29 cellular contexts compared by ENCODE assay signal in the genomic region with DNA sequence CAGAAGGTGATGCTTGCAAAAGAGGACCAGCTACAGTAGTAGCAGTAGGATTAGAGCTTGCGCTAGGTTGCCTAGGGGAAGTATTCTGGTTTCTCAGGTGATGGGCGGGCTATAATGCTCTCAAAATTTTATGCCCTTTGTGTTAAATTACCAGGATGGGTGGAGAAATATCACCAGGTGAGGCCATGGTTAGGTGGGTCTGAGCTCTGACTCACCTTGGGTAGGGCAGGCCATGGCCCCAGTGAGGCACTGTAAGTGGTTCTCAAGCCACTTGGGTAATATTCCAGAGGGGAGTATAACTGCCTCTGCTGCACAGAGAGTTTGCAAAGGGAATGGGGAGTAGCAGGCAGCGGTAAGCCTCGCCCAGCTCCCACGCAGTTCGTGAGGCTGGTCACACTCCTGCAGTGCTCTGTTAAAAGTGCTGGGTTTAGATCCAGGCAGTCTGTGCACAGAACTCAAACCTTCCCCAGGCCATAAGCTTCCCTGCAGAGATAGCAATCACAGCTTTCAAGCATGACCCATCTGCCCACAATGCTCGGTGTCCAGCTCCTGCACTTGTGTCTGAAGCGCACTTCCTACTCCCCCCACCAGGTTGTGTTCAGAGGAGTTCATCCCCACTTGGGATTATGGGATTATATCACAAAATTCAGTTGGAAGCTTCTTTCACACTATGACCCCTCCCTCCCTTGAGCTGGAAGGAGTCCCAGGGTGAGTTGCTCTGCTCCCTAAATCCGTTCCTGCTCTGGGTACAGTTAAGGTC.
DNase-seq lines count a peak whose midpoint lies in the region; FAIRE-seq and TF ChIP-seq lines count a peak whose summit lies in the region.
"Had no signal": no experiment of that assay in that cellular context is flagged by ENCODE, and none has a peak within 500 bp of the region (broad histone marks: within the 10 kb centered on the region; RNA-seq: fewer than 3 reads in every experiment).

No MANE protein-coding gene starts in this region.

- H3K14ac ChIP-seq in H1 (ENCODE audit: insufficient read length) = no peak overlapping the region

- H3K23ac ChIP-seq in H1 (ENCODE audit: insufficient read length) = no peak overlapping the region

- no peak overlapping the region for H2BK12ac ChIP-seq in H1 (ENCODE audit: low read depth, low read length)

- H3K36me3 Mint-ChIP-seq in type B pancreatic cell = no peaks in the 10 kb centered on the region

- H3K9me3 Mint-ChIP-seq in type B pancreatic cell = peaks cover 9% of the 10 kb centered on the region

- H3K56ac ChIP-seq in H1 (replicated peaks; ENCODE audit: insufficient read length, low read depth, low read length) = no peak overlapping the region

- H4K8ac ChIP-seq in H1 (ENCODE audit: extremely low read depth, insufficient read depth, low read length) = no peak overlapping the region

- no peak overlapping the region for H4K5ac ChIP-seq in H1 (ENCODE audit: insufficient read length, low read depth, low read length)

- TF ChIP-seq POLR2A in H1 (IDR thresholded peaks at IDR 0.05; ENCODE audit: control extremely low read depth in 1 of 2, low read depth in 2 of 2, low read length in 2 of 2) = no peak

- H3K9ac ChIP-seq in H1 (replicated peaks in 1 of 4; ENCODE audit: extremely low read depth in 1 of 4, low read depth in 3 of 4, low read length in 3 of 4) = no peak overlapping the region
- H3K9ac ChIP-seq: KMS-11 had no signal

- no peaks in the 10 kb centered on the region for H3K27me3 ChIP-seq in H1 (replicated peaks in 1 of 4; ENCODE audit: control insufficient read depth in 3 of 4, extremely low read depth in 1 of 4, insufficient read depth in 3 of 4, low read length in 3 of 4)
- H3K27me3 ChIP-seq: cardiac muscle cell, Peyer's patch, sigmoid colon, thyroid gland had no signal

- H2BK5ac ChIP-seq in H1 (ENCODE audit: low read depth, low read length) = no peak overlapping the region

- no peaks in the 10 kb centered on the region for H3K23me2 ChIP-seq in H1 (ENCODE audit: low read depth, low read length)

- no peaks in the 10 kb centered on the region for H3K79me1 ChIP-seq in H1 (ENCODE audit: low read depth, low read length)

- POLR2A ChIA-PET in H1 (lab: Charles Lee; ENCODE audit: partially characterized antibody) = interaction anchor here (0.7 kb wide), 1 partner anchor 175 kb away, joined by 3 read pairs; no protein-coding TSS in a partner anchor

- TF ChIP-seq RAD21 in H1 (IDR thresholded peaks at IDR 0.05 in 1 of 2, conservative IDR thresholded peaks at IDR 0.05 in 1 of 2; ENCODE audit: low read depth in 2 of 2, low read length in 2 of 2) = no peak

- no peaks in the 10 kb centered on the region for H3K79me2 ChIP-seq in H1 (ENCODE audit: control insufficient read depth in 1 of 2, insufficient read depth in 2 of 2, low read length in 2 of 2)

- no peak overlapping the region for H3K4me3 ChIP-seq in H1 (ENCODE audit: extremely low read depth in 1 of 4, insufficient read depth in 2 of 4, low read depth in 3 of 4, low read length in 4 of 4)
- H3K4me3 ChIP-seq: cardiac muscle cell, lower lobe of right lung, Peyer's patch, sigmoid colon, SK-N-MC, thyroid gland had no signal

- no peaks in the 10 kb centered on the region for H3K36me3 ChIP-seq in H1 (ENCODE audit: control insufficient read depth in 2 of 4, insufficient read depth in 4 of 4, low read length in 3 of 4)
- H3K36me3 ChIP-seq: cardiac muscle cell, lower lobe of right lung, Peyer's patch, sigmoid colon, thyroid gland had no signal

- H3K4me1 ChIP-seq in H1 (replicated peaks in 1 of 4; ENCODE audit: control insufficient read depth in 3 of 4, insufficient read depth in 4 of 4, low read length in 3 of 4) = no peaks in the 10 kb centered on the region
- H3K4me1 ChIP-seq: lower lobe of right lung, Peyer's patch, sigmoid colon, thyroid gland had no signal

- H3K4me1 Mint-ChIP-seq in type B pancreatic cell (ENCODE audit: unreplicated experiment) = no peaks in the 10 kb centered on the region
- H3K4me1 Mint-ChIP-seq: T-helper 17 cell had no signal

- 0 out of 4 replicates have a peak, but pooled peaks cover 0 to 3% of the 10 kb centered on the region in 2 experiments for H3K9me3 ChIP-seq in H1 (ENCODE audit: insufficient read depth in 2 of 2, low read depth in 1 of 2, low read length in 1 of 2)
- H3K9me3 ChIP-seq: thyroid gland had no signal

- no peak overlapping the region for H2BK15ac ChIP-seq in H1 (ENCODE audit: low read length)

- H2BK20ac ChIP-seq in H1 (ENCODE audit: low read length) = no peak overlapping the region

- TF ChIP-seq CTCF in H1 (IDR thresholded peaks at IDR 0.05; ENCODE audit: control extremely low read depth in 1 of 3, insufficient read depth in 1 of 3, low read depth in 1 of 3, low read length in 3 of 3) (peak in 2 of 3 experiments; percentile 14 to 27; a peak in 2 of 4 replicates), type B pancreatic cell (conservative IDR thresholded peaks at IDR 0.05) (peak; percentile 30)

- 99% methylated on average over 9 of the region's 9 CpGs; no CpG with 5 or more reads in 1 of the 2 experiments for WGBS in H1 (ENCODE audit: extremely low coverage in 1 of 2, insufficient coverage in 1 of 2, insufficient read length in 1 of 2, insufficient replicate concordance in 2 of 2, low coverage in 1 of 2, low lambda C conversion rate in 2 of 2, missing lambda C conversion rate in 1 of 2), 2 experiments

- no peak for TF ChIP-seq EP300 in H1 (IDR thresholded peaks at IDR 0.05; ENCODE audit: borderline replicate concordance in 1 of 2, low read depth in 2 of 2, low read length in 2 of 2)

- no peak overlapping the region for H4K91ac ChIP-seq in H1 (replicated peaks; ENCODE audit: insufficient read length, low read length)

- H3K4me3 Mint-ChIP-seq in type B pancreatic cell = no peak overlapping the region
- H3K4me3 Mint-ChIP-seq: activated T-cell treated with anti-CD3 and anti-CD28 coated beads, Interleukin-2, amount 50 U/mL, for 4 hours; CD4-positive, alpha-beta T cell; dendritic cell treated with granulocyte-macrophage colony-stimulating factor and Interleukin-4, amounts not matched to agents 40 ng/mL and 50 ng/mL, for 4 days; stimulated activated naive CD8-positive, alpha-beta T cell treated with anti-CD3 and anti-CD28 coated beads, Interleukin-15, Interleukin-2, amounts not matched to agents 100 ng/mL and 50 ng/mL, for 24 hours; T-helper 17 cell had no signal

- no peak overlapping the region for H3K27ac ChIP-seq in H1 (ENCODE audit: low read depth, low read length)
- H3K27ac ChIP-seq: 22Rv1, cardiac muscle cell, KMS-11, lower lobe of right lung, Peyer's patch, sigmoid colon, SK-N-MC, thyroid gland had no signal

- no peak overlapping the region for H3K4me2 ChIP-seq in H1 (ENCODE audit: insufficient read depth in 1 of 2, low read depth in 2 of 2, low read length in 2 of 2)
- H3K4me2 ChIP-seq: KMS-11 had no signal

- H3K27ac Mint-ChIP-seq in type B pancreatic cell = no peak overlapping the region
- H3K27ac Mint-ChIP-seq: CD4-positive, alpha-beta T cell; dendritic cell treated with granulocyte-macrophage colony-stimulating factor and Interleukin-4, amounts not matched to agents 40 ng/mL and 50 ng/mL, for 4 days; progenitor cell of endocrine pancreas; stimulated activated naive CD8-positive, alpha-beta T cell treated with anti-CD3 and anti-CD28 coated beads, Interleukin-15, Interleukin-2, amounts not matched to agents 100 ng/mL and 50 ng/mL, for 24 hours; T-helper 17 cell had no signal

- DNase-seq in DMS53 (lab: John Stamatoyannopoulos, UW) = peak; percentile 19
- DNase-seq in DMS53 treated with DMSO at 0.1 percent for 48 hours (lab: John Stamatoyannopoulos, UW; ENCODE audit: unreplicated experiment) = no peak
- peak; percentile 17 for DNase-seq in SK-MEL-5 (ENCODE audit: low read depth, low spot score)
- no peak for DNase-seq in H1 (ENCODE audit: low read depth in 1 of 2, low spot score in 2 of 2)
- no peak for DNase-seq in type B pancreatic cell (ENCODE audit: extremely low spot score, unreplicated experiment)
- no peak for DNase-seq in NCI-H69 (lab: John Stamatoyannopoulos, UW)
- DNase-seq in NCI-H1930 (lab: John Stamatoyannopoulos, UW) = no peak
- no peak for DNase-seq in DMS79 (lab: John Stamatoyannopoulos, UW)
- DNase-seq: activated CD4-positive, alpha-beta T cell treated with anti-CD3 and anti-CD28 coated beads for 48 hours; activated naive CD4-positive, alpha-beta T cell treated with Interleukin-2 at 50 U/mL for 16 hours; activated T-cell treated with anti-CD3 and anti-CD28 coated beads, Interleukin-2, amount 50 U/mL, for 4 hours; CD4-positive, alpha-beta T cell; DMS 273 treated with DMSO at 0.1 percent for 48 hours; GOT3; kidney glomerular epithelial cell; lower lobe of right lung; MV-4-11; NCI-H1694; Peyer's patch; sigmoid colon; T-helper 17 cell; thyroid gland had no signal

- in situ Hi-C loops in SK-MEL-5 (cut with HindIII; ENCODE audit: low pct_unique_long_range_greater_than_20kb, low sequenced_read_pairs) = no loop called here

- no peak overlapping the region for H2BK120ac ChIP-seq in H1 (replicated peaks; ENCODE audit: low read depth, low read length)

- no peak overlapping the region for H3K4ac ChIP-seq in H1 (replicated peaks; ENCODE audit: insufficient read length, low read depth, low read length)

- H4K20me1 ChIP-seq in H1 (replicated peaks in 1 of 2; ENCODE audit: control insufficient read depth in 1 of 2, insufficient read depth in 2 of 2, low read length in 2 of 2) = no peaks in the 10 kb centered on the region

- H3K18ac ChIP-seq in H1 (ENCODE audit: extremely low read depth, low read length) = no peak overlapping the region

- no peak overlapping the region for H2AK5ac ChIP-seq in H1 (ENCODE audit: low read depth, low read length)

- 0 out of 2 replicates have a peak overlapping the region, but pooled peaks have one; percentile 25 for H2AFZ ChIP-seq in H1 (ENCODE audit: low read length)

- CTCF ChIA-PET in H1 (lab: Charles Lee; ENCODE audit: partially characterized antibody) = interaction anchor here (0.6 to 2.8 kb wide), 12 partner anchors 8 to 591 kb away, joined by 3 to 7 read pairs (median 3); no protein-coding TSS in a partner anchor

- FAIRE-seq in H1 (lab: Jason Lieb, UNC) = no peak

- no peaks in the 10 kb centered on the region for H3K27me3 Mint-ChIP-seq in type B pancreatic cell
- H3K27me3 Mint-ChIP-seq: dendritic cell treated with granulocyte-macrophage colony-stimulating factor and Interleukin-4, amounts not matched to agents 40 ng/mL and 50 ng/mL, for 4 days; progenitor cell of endocrine pancreas; stimulated activated naive CD8-positive, alpha-beta T cell treated with anti-CD3 and anti-CD28 coated beads, Interleukin-15, Interleukin-2, amounts not matched to agents 100 ng/mL and 50 ng/mL, for 24 hours had no signal

TF ChIP-seq in H1, 55 proteins besides CTCF, POLR2A, EP300 and RAD21:
- TF ChIP-seq KDM5A (IDR thresholded peaks at IDR 0.05; ENCODE audit: low read length) (no peak), EZH2 (IDR thresholded peaks at IDR 0.05; ENCODE audit: low read depth, low read length, severe bottlenecking) (no peak), CREB1 (IDR thresholded peaks at IDR 0.05) (no peak)
- TF ChIP-seq, protein P1, sequence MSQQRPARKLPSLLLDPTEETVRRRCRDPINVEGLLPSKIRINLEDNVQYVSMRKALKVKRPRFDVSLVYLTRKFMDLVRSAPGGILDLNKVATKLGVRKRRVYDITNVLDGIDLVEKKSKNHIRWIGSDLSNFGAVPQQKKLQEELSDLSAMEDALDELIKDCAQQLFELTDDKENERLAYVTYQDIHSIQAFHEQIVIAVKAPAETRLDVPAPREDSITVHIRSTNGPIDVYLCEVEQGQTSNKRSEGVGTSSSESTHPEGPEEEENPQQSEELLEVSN (IDR thresholded peaks at IDR 0.05) = no peak
TF ChIP-seq in H1: peak in this region for 0.

Comparison
In these comparisons a context has a peak if more than half of its experiments do, and no peak if none do; other contexts are left out.
1. DNase-seq: peak in DMS53 (single experiment) and SK-MEL-5 (single experiment); none in DMS53 treated with DMSO at 0.1 percent for 48 hours (single experiment), H1 (0 of 2), type B pancreatic cell (single experiment), NCI-H69 (single experiment), NCI-H1930 (0 of 2) and DMS79 (single experiment).